Comparison of ENCODE assay signal across 8 cellular contexts in the genomic region with DNA sequence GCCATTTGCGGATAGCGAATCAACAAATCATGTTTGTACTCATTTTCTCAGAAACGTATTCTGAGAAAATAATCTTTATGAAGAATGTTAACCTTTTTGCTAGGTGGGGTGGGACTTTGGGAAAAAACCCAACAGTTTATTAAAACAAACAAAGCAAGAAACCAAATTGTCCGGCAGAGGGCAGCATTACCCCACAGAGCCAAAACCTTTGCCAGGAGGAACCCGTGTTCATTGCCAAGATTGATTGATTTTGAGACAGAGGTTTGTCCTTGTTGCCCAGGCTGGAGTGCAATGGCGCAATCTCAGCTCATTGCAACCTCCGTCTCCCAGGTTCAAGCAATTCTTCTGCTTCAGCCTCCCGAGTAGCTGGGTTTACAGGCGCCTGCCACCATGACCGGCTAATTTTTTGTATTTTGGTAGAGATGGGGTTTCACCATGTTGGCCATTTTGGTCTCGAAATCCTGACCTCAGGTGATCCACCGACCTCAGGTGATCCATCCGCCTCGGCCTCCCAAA.
DNase-seq lines count a peak whose midpoint lies in the region; ATAC-seq and TF ChIP-seq lines count a peak whose summit lies in the region.

No MANE protein-coding gene starts in this region.

- WGBS in lung, 2 donors = 41 to 42% methylated on average over 14 of the region's 14 CpGs

- ATAC-seq in lung (ENCODE audit: insufficient read depth, low FRiP score) (no peak), HG02763 (IDR thresholded peaks at IDR 0.05; ENCODE audit: unreplicated experiment) (no peak)

- H3K27ac ChIP-seq in HEK293 (ENCODE audit: extremely low read depth, low read depth, low read length) = no peak overlapping the region
- peak overlapping the region in 2 of 59 donors; percentile 4 to 41 for H3K27ac ChIP-seq in dorsolateral prefrontal cortex
- no peak overlapping the region for H3K27ac ChIP-seq in lung (ENCODE audit: low read depth in 1 of 2, low read length in 1 of 2)

- POLR2A ChIA-PET in HEK293 (lab: Yijun Ruan, JAX) = interaction anchor here (0.6 to 0.8 kb wide), 2 partner anchors 581 to 590 kb away, joined by 3 to 4 read pairs; no protein-coding TSS in a partner anchor

- CTCF ChIA-PET in HEK293 (lab: Yijun Ruan, JAX) = interaction anchor here (0.5 to 5.3 kb wide), 57 partner anchors 9 to 1640 kb away, joined by 3 to 74 read pairs (median 4); partner anchors contain the start of gene RHOU

- peak; percentile 90 for TF ChIP-seq CTCF in HEK293 (tag by site-specific recombination; IDR thresholded peaks at IDR 0.05)
- TF ChIP-seq CTCF in dorsolateral prefrontal cortex (IDR thresholded peaks at IDR 0.05 in 54 of 56, conservative IDR thresholded peaks at IDR 0.05 in 2 of 56; ENCODE audit: low read depth in 1 of 56, partially characterized antibody in 56 of 56) = peak; percentile 73 to 96 (median 88)
- peak; percentile 48 for TF ChIP-seq CTCF in lung (IDR thresholded peaks at IDR 0.05; ENCODE audit: control extremely low read depth, extremely low read depth)

- H3K4me3 ChIP-seq in HEK293 (ENCODE audit: low read depth, low read length) = no peak overlapping the region
- peak overlapping the region in 4 of 59 donors; percentile 16 to 21 (median 19) for H3K4me3 ChIP-seq in dorsolateral prefrontal cortex
- H3K4me3 ChIP-seq in lung = no peak overlapping the region

- H3K9me3 ChIP-seq in HEK293 (ENCODE audit: control insufficient read depth, insufficient read depth, low read depth, low read length) (no peaks in the 10 kb centered on the region), lung (ENCODE audit: control insufficient read depth in 2 of 2, insufficient read depth in 1 of 2, low read length in 1 of 2) (no peaks in the 10 kb centered on the region)

- intact Hi-C loops in dorsolateral prefrontal cortex (cut with DNase I) = loop anchor here in 1 of 2 donors (1.0 kb wide), 1 partner anchor 563 kb away; no protein-coding TSS in a partner anchor

- DNase-seq in Ammon's horn (ENCODE audit: low spot score) (peak; percentile 82), NCI-H526 treated with DMSO at 0.1 percent for 48 hours (lab: John Stamatoyannopoulos, UW) (peak; percentile 7), dorsolateral prefrontal cortex (peak; percentile 50 to 88 (median 67)), lung (ENCODE audit: low spot score) (peak; percentile 81)
- peak; percentile 81 for DNase-seq in activated CD4-positive, alpha-beta T cell treated with anti-CD3 and anti-CD28 coated beads, Interleukin-2, amount 50 U/mL, for 1 hour
- DNase-seq in stimulated activated CD8-positive, alpha-beta memory T cell treated with anti-CD3 and anti-CD28 coated beads, Interleukin-15, amount 100 ng/mL, for 24 hours (ENCODE audit: low read depth) = peak; percentile 57

- no peaks in the 10 kb centered on the region for H3K27me3 ChIP-seq in dorsolateral prefrontal cortex
- no peaks in the 10 kb centered on the region for H3K27me3 ChIP-seq in lung (ENCODE audit: control insufficient read depth, insufficient read depth)

- no peaks in the 10 kb centered on the region for H3K36me3 ChIP-seq in HEK293 (ENCODE audit: control insufficient read depth in 2 of 2, insufficient read depth in 1 of 2, low read length in 2 of 2)
- H3K36me3 ChIP-seq in lung (ENCODE audit: control insufficient read depth in 2 of 2, insufficient read depth in 2 of 2, low read length in 2 of 2) = no peaks in the 10 kb centered on the region

- no peaks in the 10 kb centered on the region for H3K4me1 ChIP-seq in HEK293 (ENCODE audit: control insufficient read depth, insufficient read depth, low read length)
- H3K4me1 ChIP-seq in lung (ENCODE audit: control insufficient read depth in 2 of 2, insufficient read depth in 2 of 2, low read length in 2 of 2) = no peaks in the 10 kb centered on the region

TF ChIP-seq in HEK293, 187 proteins besides CTCF, POLR2A, EP300 and RAD21 (continues in another document):
- TF ChIP-seq ZNF518A (tag by site-specific recombination; conservative IDR thresholded peaks at IDR 0.05; ENCODE audit: low read depth) (peak; percentile 40; the same call in 1 of the 2 replicates), ZNF132 (tag by site-specific recombination; IDR thresholded peaks at IDR 0.05; ENCODE audit: borderline replicate concordance) (no peak), SALL2 (tag by site-specific recombination; IDR thresholded peaks at IDR 0.05; ENCODE audit: borderline replicate concordance) (no peak), AEBP2 (tag by site-specific recombination; IDR thresholded peaks at IDR 0.05; ENCODE audit: borderline replicate concordance) (no peak), ZNF19 (tag by site-specific recombination; IDR thresholded peaks at IDR 0.05; ENCODE audit: low read depth) (no peak), YY1 (tag by site-specific recombination; IDR thresholded peaks at IDR 0.05) (peak; percentile 59; the same call in 1 of the 2 replicates), ZNF777 (tag by site-specific recombination; IDR thresholded peaks at IDR 0.05; ENCODE audit: borderline replicate concordance) (no peak), ZEB2 (tag by site-specific recombination; IDR thresholded peaks at IDR 0.05) (peak; percentile 73)
- TF ChIP-seq, protein P1, sequence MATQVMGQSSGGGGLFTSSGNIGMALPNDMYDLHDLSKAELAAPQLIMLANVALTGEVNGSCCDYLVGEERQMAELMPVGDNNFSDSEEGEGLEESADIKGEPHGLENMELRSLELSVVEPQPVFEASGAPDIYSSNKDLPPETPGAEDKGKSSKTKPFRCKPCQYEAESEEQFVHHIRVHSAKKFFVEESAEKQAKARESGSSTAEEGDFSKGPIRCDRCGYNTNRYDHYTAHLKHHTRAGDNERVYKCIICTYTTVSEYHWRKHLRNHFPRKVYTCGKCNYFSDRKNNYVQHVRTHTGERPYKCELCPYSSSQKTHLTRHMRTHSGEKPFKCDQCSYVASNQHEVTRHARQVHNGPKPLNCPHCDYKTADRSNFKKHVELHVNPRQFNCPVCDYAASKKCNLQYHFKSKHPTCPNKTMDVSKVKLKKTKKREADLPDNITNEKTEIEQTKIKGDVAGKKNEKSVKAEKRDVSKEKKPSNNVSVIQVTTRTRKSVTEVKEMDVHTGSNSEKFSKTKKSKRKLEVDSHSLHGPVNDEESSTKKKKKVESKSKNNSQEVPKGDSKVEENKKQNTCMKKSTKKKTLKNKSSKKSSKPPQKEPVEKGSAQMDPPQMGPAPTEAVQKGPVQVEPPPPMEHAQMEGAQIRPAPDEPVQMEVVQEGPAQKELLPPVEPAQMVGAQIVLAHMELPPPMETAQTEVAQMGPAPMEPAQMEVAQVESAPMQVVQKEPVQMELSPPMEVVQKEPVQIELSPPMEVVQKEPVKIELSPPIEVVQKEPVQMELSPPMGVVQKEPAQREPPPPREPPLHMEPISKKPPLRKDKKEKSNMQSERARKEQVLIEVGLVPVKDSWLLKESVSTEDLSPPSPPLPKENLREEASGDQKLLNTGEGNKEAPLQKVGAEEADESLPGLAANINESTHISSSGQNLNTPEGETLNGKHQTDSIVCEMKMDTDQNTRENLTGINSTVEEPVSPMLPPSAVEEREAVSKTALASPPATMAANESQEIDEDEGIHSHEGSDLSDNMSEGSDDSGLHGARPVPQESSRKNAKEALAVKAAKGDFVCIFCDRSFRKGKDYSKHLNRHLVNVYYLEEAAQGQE (tag by site-specific recombination; IDR thresholded peaks at IDR 0.05) = no peak

Comparison
In these comparisons a context has a peak if more than half of its experiments do, and no peak if none do; other contexts are left out.
1. DNase-seq: peak in every context shown above with its lines; median percentile 82 in Ammon's horn; 81 in activated CD4-positive, alpha-beta T cell treated with anti-CD3 and anti-CD28 coated beads, Interleukin-2, amount 50 U/mL, for 1 hour; 81 in lung; 67 in dorsolateral prefrontal cortex; 57 in stimulated activated CD8-positive, alpha-beta memory T cell treated with anti-CD3 and anti-CD28 coated beads, Interleukin-15, amount 100 ng/mL, for 24 hours; 7 in NCI-H526 treated with DMSO at 0.1 percent for 48 hours.